Comparison of ENCODE assay signal across 1 cellular context in genomic region chr6:20811112-20811746, GRCh38.
TF ChIP-seq lines count a peak whose summit lies in the region.

No MANE protein-coding gene starts in this region.

TF ChIP-seq in GM23338, 12 proteins besides CTCF, POLR2A, EP300 and RAD21 (continued from another document):
- no peak for TF ChIP-seq REST (IDR thresholded peaks at IDR 0.05; ENCODE audit: unreplicated experiment)
- TF ChIP-seq JUNB (IDR thresholded peaks at IDR 0.05; ENCODE audit: unreplicated experiment), result no peak
- TF ChIP-seq STAT1 (IDR thresholded peaks at IDR 0.05; ENCODE audit: unreplicated experiment), result no peak
- TF ChIP-seq ETS1 (IDR thresholded peaks at IDR 0.05), result no peak
